Comparison of ENCODE assay signal across 1 cellular context in the genomic region with DNA sequence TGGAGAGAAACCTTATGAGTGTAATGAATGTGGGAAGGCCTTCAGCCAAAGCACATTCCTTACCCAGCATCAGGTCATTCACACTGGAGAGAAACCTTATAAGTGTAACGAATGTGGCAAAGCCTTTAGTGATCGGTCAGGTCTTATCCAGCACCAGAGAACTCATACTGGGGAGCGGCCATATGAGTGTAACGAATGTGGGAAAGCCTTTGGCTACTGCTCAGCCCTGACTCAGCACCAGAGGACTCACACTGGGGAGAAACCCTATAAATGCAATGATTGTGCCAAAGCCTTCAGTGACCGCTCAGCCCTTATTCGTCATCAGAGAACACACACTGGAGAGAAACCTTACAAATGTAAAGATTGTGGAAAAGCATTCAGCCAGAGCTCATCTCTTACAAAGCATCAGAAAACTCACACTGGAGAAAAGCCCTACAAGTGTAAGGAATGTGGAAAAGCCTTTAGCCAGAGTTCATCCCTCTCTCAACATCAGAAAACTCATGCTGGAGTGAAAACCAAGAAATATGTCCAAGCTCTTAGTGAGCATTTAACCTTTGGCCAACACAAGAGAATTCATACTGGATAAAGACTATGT.
TF ChIP-seq lines count a peak whose summit lies in the region.

No MANE protein-coding gene starts in this region.

TF ChIP-seq in K562, 482 proteins besides CTCF, POLR2A, EP300 and RAD21:
- TF ChIP-seq ZNF274 (IDR thresholded peaks at IDR 0.05; ENCODE audit: borderline replicate concordance, low read depth, low read length) (peak; percentile 98), SAFB2 (IDR thresholded peaks at IDR 0.05; ENCODE audit: borderline replicate concordance, low read depth, low read length, severe bottlenecking) (no peak), MTA1 (IDR thresholded peaks at IDR 0.05; ENCODE audit: borderline replicate concordance) (no peak), NR4A1 (CRISPR knock-in tag; IDR thresholded peaks at IDR 0.05) (no peak), NR4A1 (tag; IDR thresholded peaks at IDR 0.05) (no peak), ZNF316 (IDR thresholded peaks at IDR 0.05) (no peak), PURB (CRISPR knock-in tag; IDR thresholded peaks at IDR 0.05; ENCODE audit: low read depth) (no peak), EHMT2 (IDR thresholded peaks at IDR 0.05) (no peak), TCF3 (CRISPR knock-in tag; IDR thresholded peaks at IDR 0.05) (no peak), SMAD4 (CRISPR knock-in tag; conservative IDR thresholded peaks at IDR 0.05) (no peak), TRIM28 (IDR thresholded peaks at IDR 0.05) (0 out of 2 replicates have a peak, but pooled peaks have one; percentile 51), TBP (optimal IDR thresholded peaks at IDR 0.05; ENCODE audit: low read depth, low read length) (no peak)
- TF ChIP-seq, protein P1, sequence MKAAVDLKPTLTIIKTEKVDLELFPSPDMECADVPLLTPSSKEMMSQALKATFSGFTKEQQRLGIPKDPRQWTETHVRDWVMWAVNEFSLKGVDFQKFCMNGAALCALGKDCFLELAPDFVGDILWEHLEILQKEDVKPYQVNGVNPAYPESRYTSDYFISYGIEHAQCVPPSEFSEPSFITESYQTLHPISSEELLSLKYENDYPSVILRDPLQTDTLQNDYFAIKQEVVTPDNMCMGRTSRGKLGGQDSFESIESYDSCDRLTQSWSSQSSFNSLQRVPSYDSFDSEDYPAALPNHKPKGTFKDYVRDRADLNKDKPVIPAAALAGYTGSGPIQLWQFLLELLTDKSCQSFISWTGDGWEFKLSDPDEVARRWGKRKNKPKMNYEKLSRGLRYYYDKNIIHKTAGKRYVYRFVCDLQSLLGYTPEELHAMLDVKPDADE (conservative IDR thresholded peaks at IDR 0.05; ENCODE audit: control insufficient read depth, low read depth, low read length) = peak; percentile 66; the same call in 1 of the 2 replicates
- TF ChIP-seq, protein P2, sequence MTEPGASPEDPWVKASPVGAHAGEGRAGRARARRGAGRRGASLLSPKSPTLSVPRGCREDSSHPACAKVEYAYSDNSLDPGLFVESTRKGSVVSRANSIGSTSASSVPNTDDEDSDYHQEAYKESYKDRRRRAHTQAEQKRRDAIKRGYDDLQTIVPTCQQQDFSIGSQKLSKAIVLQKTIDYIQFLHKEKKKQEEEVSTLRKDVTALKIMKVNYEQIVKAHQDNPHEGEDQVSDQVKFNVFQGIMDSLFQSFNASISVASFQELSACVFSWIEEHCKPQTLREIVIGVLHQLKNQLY (CRISPR knock-in tag; conservative IDR thresholded peaks at IDR 0.05) = no peak
- TF ChIP-seq, protein P3, sequence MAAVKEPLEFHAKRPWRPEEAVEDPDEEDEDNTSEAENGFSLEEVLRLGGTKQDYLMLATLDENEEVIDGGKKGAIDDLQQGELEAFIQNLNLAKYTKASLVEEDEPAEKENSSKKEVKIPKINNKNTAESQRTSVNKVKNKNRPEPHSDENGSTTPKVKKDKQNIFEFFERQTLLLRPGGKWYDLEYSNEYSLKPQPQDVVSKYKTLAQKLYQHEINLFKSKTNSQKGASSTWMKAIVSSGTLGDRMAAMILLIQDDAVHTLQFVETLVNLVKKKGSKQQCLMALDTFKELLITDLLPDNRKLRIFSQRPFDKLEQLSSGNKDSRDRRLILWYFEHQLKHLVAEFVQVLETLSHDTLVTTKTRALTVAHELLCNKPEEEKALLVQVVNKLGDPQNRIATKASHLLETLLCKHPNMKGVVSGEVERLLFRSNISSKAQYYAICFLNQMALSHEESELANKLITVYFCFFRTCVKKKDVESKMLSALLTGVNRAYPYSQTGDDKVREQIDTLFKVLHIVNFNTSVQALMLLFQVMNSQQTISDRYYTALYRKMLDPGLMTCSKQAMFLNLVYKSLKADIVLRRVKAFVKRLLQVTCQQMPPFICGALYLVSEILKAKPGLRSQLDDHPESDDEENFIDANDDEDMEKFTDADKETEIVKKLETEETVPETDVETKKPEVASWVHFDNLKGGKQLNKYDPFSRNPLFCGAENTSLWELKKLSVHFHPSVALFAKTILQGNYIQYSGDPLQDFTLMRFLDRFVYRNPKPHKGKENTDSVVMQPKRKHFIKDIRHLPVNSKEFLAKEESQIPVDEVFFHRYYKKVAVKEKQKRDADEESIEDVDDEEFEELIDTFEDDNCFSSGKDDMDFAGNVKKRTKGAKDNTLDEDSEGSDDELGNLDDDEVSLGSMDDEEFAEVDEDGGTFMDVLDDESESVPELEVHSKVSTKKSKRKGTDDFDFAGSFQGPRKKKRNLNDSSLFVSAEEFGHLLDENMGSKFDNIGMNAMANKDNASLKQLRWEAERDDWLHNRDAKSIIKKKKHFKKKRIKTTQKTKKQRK (IDR thresholded peaks at IDR 0.05; ENCODE audit: borderline replicate concordance, low read depth, low read length) = no peak
- TF ChIP-seq, protein P4, sequence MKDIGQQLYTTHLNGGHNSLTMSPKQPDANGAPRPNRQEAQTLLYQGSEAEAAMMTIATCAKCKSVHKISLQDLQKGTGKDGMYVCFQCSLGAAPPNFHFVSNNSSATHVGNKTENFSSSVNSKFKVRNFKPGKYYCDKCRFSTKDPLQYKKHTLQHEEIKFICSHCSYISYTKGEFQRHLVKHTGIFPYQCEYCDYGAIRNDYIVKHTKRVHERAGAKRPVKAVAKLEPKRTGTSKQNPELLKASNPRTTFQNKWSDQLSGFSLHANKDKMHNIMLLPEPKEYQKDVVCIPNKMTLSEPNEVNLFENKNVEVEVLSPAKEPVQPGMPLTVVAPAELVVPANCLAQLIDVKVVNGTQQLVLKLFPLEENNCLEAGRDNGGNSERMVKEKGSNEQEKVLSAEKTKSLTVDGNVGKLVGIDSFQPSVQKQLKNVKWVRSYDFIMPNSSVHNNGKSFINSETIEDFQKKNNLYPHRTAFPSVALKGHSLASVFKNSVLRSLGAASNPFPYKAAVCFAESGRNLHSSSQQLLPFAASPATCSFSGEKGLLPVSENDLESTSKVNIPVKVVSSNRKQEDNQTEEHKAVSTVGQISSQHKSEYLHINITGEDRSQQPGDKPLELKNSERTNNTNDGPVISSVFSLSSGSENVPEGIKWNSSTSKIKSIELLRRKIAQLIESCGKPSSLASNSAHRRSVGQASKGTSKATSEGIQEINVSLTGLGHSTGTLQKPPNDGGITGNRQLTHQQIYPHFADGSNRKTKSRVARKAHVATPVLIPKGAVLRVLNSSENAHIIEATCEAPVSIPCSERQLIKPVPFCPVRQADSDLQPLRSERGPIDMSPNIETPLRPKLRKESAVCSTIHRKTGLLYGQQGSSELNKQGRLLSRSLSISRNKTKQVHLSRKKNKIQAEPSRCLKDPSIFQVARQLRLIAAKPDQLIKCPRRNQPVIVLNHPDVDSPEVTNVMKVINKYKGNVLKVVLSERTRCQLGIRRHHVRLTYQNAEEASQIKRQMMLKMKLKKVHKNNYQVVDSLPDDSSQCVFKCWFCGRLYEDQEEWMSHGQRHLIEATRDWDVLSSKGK (CRISPR knock-in tag; IDR thresholded peaks at IDR 0.05) = no peak
